In genomic region chr7:104923010-104923421, GRCh38 we compare ENCODE assay signal across 8 cellular contexts.
A peak's percentile ranks its signal among the peaks of the same experiment; 100 is the strongest.
DNase-seq lines count a peak whose midpoint lies in the region; ATAC-seq, FAIRE-seq and TF ChIP-seq lines count a peak whose summit lies in the region.

No MANE protein-coding gene starts in this region.

- no peak for FAIRE-seq in urothelium cell line (lab: Jason Lieb, UNC)

- TF ChIP-seq EP300 in ovary (IDR thresholded peaks at IDR 0.05): no peak

- DNase-seq in GDM1 (lab: John Stamatoyannopoulos, UW) (peak; percentile 76), GM23338 (ENCODE audit: low spot score) (peak; percentile 91), Kasumi-1 (lab: John Stamatoyannopoulos, UW) (peak; percentile 85 to 90), RPMI8226 (peak; percentile 96), foreskin fibroblast (peak; percentile 86 to 94), ovary (peak; percentile 43 to 72 (median 55)), urothelium cell line (ENCODE audit: low spot score) (peak; percentile 75)
- DNase-seq in activated T-helper 2 cell treated with anti-CD3 and anti-CD28 coated beads, Interferon-gamma antibody, Interleukin-2, Interleukin-4, amounts not matched to agents 10 μg/mL and 5 μg/mL and 100 μg/mL, durations not matched to agents 14 hours and 24 hours and 36 hours (ENCODE audit: low spot score): peak; percentile 61

- H3K4me1 ChIP-seq in GM23338 (ENCODE audit: insufficient read depth) (0 out of 2 replicates have a peak, but pooled peaks cover 5% of the 10 kb centered on the region), ovary (ENCODE audit: insufficient read depth) (no peaks in the 10 kb centered on the region)

- H3K9me2 ChIP-seq in GM23338 (ENCODE audit: insufficient read depth): no peaks in the 10 kb centered on the region

- H3K27ac Mint-ChIP-seq in GM23338: no peak overlapping the region
- no peak overlapping the region for H3K27ac Mint-ChIP-seq in activated T-helper 2 cell treated with anti-CD3 and anti-CD28 coated beads, Interferon-gamma antibody, Interleukin-2, Interleukin-4, amounts not matched to agents 10 μg/mL and 5 μg/mL and 100 μg/mL, durations not matched to agents 14 hours and 24 hours and 36 hours

- no peaks in the 10 kb centered on the region for H3K36me3 ChIP-seq in GM23338 (ENCODE audit: insufficient read depth)
- no peaks in the 10 kb centered on the region for H3K36me3 ChIP-seq in ovary

- H2AFZ ChIP-seq in GM23338: no peak overlapping the region

- H3K9me3 Mint-ChIP-seq in GM23338: no peaks in the 10 kb centered on the region
- H3K9me3 Mint-ChIP-seq in activated T-helper 2 cell treated with anti-CD3 and anti-CD28 coated beads, Interferon-gamma antibody, Interleukin-2, Interleukin-4, amounts not matched to agents 10 μg/mL and 5 μg/mL and 100 μg/mL, durations not matched to agents 14 hours and 24 hours and 36 hours: no peaks in the 10 kb centered on the region

- no peaks in the 10 kb centered on the region for H3F3A ChIP-seq in GM23338 (replicated peaks; ENCODE audit: low read depth)

- H3K4me2 ChIP-seq in GM23338: no peak overlapping the region

- no peaks in the 10 kb centered on the region for H3K9me3 ChIP-seq in ovary

- TF ChIP-seq POLR2A in ovary (IDR thresholded peaks at IDR 0.05): no peak

- H3K27me3 Mint-ChIP-seq in GM23338 (ENCODE audit: insufficient read depth, low read depth, poor library complexity): no peaks in the 10 kb centered on the region
- peaks cover 4% of the 10 kb centered on the region for H3K27me3 Mint-ChIP-seq in activated T-helper 2 cell treated with anti-CD3 and anti-CD28 coated beads, Interferon-gamma antibody, Interleukin-2, Interleukin-4, amounts not matched to agents 10 μg/mL and 5 μg/mL and 100 μg/mL, durations not matched to agents 14 hours and 24 hours and 36 hours (ENCODE audit: low read depth)

- intact Hi-C loops in activated T-helper 2 cell treated with anti-CD3 and anti-CD28 coated beads, Interferon-gamma antibody, Interleukin-2, Interleukin-4, amounts not matched to agents 10 μg/mL and 5 μg/mL and 100 μg/mL, durations not matched to agents 14 hours and 24 hours and 36 hours (cut with micrococcal nuclease): loop anchor here (1.0 to 5.0 kb wide), 2 partner anchors 60 to 414 kb away; no protein-coding TSS in a partner anchor
- intact Hi-C loops in ovary (cut with DNase I): no loop called here

- peak; percentile 85 to 96 for TF ChIP-seq CTCF in GM23338 (conservative IDR thresholded peaks at IDR 0.05; ENCODE audit: low read depth in 2 of 2)
- TF ChIP-seq CTCF in foreskin fibroblast (IDR thresholded peaks at IDR 0.05; ENCODE audit: low read depth, low read length): peak; percentile 84
- TF ChIP-seq CTCF in ovary (IDR thresholded peaks at IDR 0.05): peak in 1 of 3 donors; percentile 68

- no peak overlapping the region for H3K4me3 ChIP-seq in GM23338
- no peak overlapping the region for H3K4me3 ChIP-seq in foreskin fibroblast (ENCODE audit: low read depth in 1 of 2, low read length in 2 of 2)
- no peak overlapping the region for H3K4me3 ChIP-seq in ovary

- 30 to 38% (median 35%) methylated on average over 4 of the region's 4 CpGs for WGBS in ovary, 3 donors

- H3K27me3 ChIP-seq in GM23338 (ENCODE audit: insufficient read depth): no peaks in the 10 kb centered on the region
- H3K27me3 ChIP-seq in ovary: no peaks in the 10 kb centered on the region

- no peak overlapping the region for H3K4me3 Mint-ChIP-seq in GM23338
- no peak overlapping the region for H3K4me3 Mint-ChIP-seq in activated T-helper 2 cell treated with anti-CD3 and anti-CD28 coated beads, Interferon-gamma antibody, Interleukin-2, Interleukin-4, amounts not matched to agents 10 μg/mL and 5 μg/mL and 100 μg/mL, durations not matched to agents 14 hours and 24 hours and 36 hours (ENCODE audit: low read depth)

- peaks cover 12% of the 10 kb centered on the region; the same call in 2 of the 3 replicates for H3K4me1 Mint-ChIP-seq in GM23338
- peaks cover 11% of the 10 kb centered on the region for H3K4me1 Mint-ChIP-seq in activated T-helper 2 cell treated with anti-CD3 and anti-CD28 coated beads, Interferon-gamma antibody, Interleukin-2, Interleukin-4, amounts not matched to agents 10 μg/mL and 5 μg/mL and 100 μg/mL, durations not matched to agents 14 hours and 24 hours and 36 hours (ENCODE audit: low read depth)

- ATAC-seq in GM23338: peak; percentile 92

- H3K27ac ChIP-seq in GM23338 (ENCODE audit: low read depth) (no peak overlapping the region), ovary (no peak overlapping the region)

- H4K20me1 ChIP-seq in GM23338 (replicated peaks; ENCODE audit: insufficient read depth): no peaks in the 10 kb centered on the region

- no peaks in the 10 kb centered on the region for H3K36me3 Mint-ChIP-seq in GM23338 (ENCODE audit: low read depth)
- H3K36me3 Mint-ChIP-seq in activated T-helper 2 cell treated with anti-CD3 and anti-CD28 coated beads, Interferon-gamma antibody, Interleukin-2, Interleukin-4, amounts not matched to agents 10 μg/mL and 5 μg/mL and 100 μg/mL, durations not matched to agents 14 hours and 24 hours and 36 hours (ENCODE audit: low read depth): no peaks in the 10 kb centered on the region

- H3K79me2 ChIP-seq in GM23338 (replicated peaks; ENCODE audit: insufficient read depth): no peaks in the 10 kb centered on the region

TF ChIP-seq in GM23338, 12 proteins besides CTCF, POLR2A, EP300 and RAD21:
- TF ChIP-seq ZNF114 (CRISPR knock-in tag; IDR thresholded peaks at IDR 0.05) (no peak), ZNF331 (CRISPR knock-in tag; IDR thresholded peaks at IDR 0.05; ENCODE audit: low read depth) (no peak), JUNB (IDR thresholded peaks at IDR 0.05; ENCODE audit: unreplicated experiment) (no peak), EZH2 (IDR thresholded peaks at IDR 0.05; ENCODE audit: low read depth, unreplicated experiment) (no peak), STAT1 (IDR thresholded peaks at IDR 0.05; ENCODE audit: unreplicated experiment) (no peak), NANOG (IDR thresholded peaks at IDR 0.05; ENCODE audit: borderline replicate concordance) (no peak), EZH2phosphoT487 (IDR thresholded peaks at IDR 0.05; ENCODE audit: unreplicated experiment) (no peak), POLR2AphosphoS5 (IDR thresholded peaks at IDR 0.05; ENCODE audit: low read depth) (no peak), CREB1 (CRISPR knock-in tag; IDR thresholded peaks at IDR 0.05; ENCODE audit: low read depth) (no peak)
- TF ChIP-seq, protein P1, sequence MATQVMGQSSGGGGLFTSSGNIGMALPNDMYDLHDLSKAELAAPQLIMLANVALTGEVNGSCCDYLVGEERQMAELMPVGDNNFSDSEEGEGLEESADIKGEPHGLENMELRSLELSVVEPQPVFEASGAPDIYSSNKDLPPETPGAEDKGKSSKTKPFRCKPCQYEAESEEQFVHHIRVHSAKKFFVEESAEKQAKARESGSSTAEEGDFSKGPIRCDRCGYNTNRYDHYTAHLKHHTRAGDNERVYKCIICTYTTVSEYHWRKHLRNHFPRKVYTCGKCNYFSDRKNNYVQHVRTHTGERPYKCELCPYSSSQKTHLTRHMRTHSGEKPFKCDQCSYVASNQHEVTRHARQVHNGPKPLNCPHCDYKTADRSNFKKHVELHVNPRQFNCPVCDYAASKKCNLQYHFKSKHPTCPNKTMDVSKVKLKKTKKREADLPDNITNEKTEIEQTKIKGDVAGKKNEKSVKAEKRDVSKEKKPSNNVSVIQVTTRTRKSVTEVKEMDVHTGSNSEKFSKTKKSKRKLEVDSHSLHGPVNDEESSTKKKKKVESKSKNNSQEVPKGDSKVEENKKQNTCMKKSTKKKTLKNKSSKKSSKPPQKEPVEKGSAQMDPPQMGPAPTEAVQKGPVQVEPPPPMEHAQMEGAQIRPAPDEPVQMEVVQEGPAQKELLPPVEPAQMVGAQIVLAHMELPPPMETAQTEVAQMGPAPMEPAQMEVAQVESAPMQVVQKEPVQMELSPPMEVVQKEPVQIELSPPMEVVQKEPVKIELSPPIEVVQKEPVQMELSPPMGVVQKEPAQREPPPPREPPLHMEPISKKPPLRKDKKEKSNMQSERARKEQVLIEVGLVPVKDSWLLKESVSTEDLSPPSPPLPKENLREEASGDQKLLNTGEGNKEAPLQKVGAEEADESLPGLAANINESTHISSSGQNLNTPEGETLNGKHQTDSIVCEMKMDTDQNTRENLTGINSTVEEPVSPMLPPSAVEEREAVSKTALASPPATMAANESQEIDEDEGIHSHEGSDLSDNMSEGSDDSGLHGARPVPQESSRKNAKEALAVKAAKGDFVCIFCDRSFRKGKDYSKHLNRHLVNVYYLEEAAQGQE (IDR thresholded peaks at IDR 0.05; ENCODE audit: unreplicated experiment): no peak
- TF ChIP-seq, protein P2, sequence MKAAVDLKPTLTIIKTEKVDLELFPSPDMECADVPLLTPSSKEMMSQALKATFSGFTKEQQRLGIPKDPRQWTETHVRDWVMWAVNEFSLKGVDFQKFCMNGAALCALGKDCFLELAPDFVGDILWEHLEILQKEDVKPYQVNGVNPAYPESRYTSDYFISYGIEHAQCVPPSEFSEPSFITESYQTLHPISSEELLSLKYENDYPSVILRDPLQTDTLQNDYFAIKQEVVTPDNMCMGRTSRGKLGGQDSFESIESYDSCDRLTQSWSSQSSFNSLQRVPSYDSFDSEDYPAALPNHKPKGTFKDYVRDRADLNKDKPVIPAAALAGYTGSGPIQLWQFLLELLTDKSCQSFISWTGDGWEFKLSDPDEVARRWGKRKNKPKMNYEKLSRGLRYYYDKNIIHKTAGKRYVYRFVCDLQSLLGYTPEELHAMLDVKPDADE (IDR thresholded peaks at IDR 0.05): no peak
